1 cellular context compared by ENCODE assay signal in the genomic region with DNA sequence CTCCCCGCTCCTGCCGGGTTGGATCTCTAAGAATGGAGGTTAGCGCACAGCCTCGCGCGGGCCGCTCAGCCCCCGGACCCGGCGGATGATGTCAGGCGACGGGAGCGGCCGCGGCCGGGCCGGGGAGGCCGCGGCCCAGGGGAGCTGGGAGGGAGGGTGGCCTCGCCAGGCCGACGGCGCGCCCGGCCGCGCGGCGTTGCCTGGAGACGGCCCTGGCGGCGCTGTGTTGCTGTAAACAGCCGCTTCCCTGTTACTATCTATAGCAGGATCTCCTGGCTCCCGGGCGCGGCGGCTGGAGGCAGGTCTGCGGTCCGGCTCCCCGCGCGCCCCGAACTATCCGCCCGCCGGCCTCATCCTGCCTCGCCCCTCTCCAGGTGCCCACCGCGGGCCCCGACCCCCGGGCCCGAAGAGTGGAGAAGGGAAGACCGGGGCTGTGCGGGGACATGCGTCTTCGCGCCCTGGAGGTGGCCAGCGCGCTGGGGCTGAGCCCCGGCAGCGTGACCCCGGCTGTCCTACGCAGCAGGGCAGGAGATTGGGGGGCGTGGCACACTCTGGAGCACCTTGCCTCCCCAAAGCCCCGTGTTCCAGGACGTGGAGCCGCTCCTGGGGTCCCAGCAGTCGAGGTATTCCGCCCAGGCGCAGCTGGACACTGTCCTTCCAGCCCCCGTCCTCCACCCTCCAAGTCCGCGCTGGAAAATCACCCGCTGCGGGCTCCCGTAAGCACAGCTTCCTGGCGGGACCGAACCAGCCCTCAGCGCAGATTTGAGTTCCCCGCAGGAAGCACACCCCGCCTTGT.
TF ChIP-seq lines count a peak whose summit lies in the region.

No MANE protein-coding gene starts in this region.

TF ChIP-seq in HepG2, 621 proteins besides CTCF, POLR2A, EP300 and RAD21 (continued from another document):
- TF ChIP-seq, protein P1, sequence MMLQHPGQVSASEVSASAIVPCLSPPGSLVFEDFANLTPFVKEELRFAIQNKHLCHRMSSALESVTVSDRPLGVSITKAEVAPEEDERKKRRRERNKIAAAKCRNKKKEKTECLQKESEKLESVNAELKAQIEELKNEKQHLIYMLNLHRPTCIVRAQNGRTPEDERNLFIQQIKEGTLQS (CRISPR knock-in tag; IDR thresholded peaks at IDR 0.05) = no peak
- TF ChIP-seq KMT2B (CRISPR knock-in tag; IDR thresholded peaks at IDR 0.05) = no peak
- no peak; the same call in 1 of the 2 replicates for TF ChIP-seq BRCA1 (CRISPR knock-in tag; IDR thresholded peaks at IDR 0.05)
- peak; percentile 89 for TF ChIP-seq NRL (CRISPR knock-in tag; IDR thresholded peaks at IDR 0.05; ENCODE audit: borderline replicate concordance)
- no peak for TF ChIP-seq MATR3 (CRISPR knock-in tag; IDR thresholded peaks at IDR 0.05)
- TF ChIP-seq ZNF572 (CRISPR knock-in tag; IDR thresholded peaks at IDR 0.05) = 0 out of 2 replicates have a peak, but pooled peaks have one; percentile 21
- no peak for TF ChIP-seq ZNF841 (CRISPR knock-in tag; IDR thresholded peaks at IDR 0.05; ENCODE audit: borderline replicate concordance)
- no peak for TF ChIP-seq NR2F1 (CRISPR knock-in tag; IDR thresholded peaks at IDR 0.05)
- TF ChIP-seq ZBTB7A (CRISPR knock-in tag; IDR thresholded peaks at IDR 0.05) = no peak
- no peak for TF ChIP-seq FOXP1 (IDR thresholded peaks at IDR 0.05)
- TF ChIP-seq FOXP1 (CRISPR knock-in tag; IDR thresholded peaks at IDR 0.05) = peak; percentile 36; the same call in 1 of the 2 replicates
- TF ChIP-seq ATAD3A (CRISPR knock-in tag; IDR thresholded peaks at IDR 0.05) = no peak
- no peak for TF ChIP-seq ZNF260 (CRISPR knock-in tag; IDR thresholded peaks at IDR 0.05; ENCODE audit: borderline replicate concordance, low read depth)
- TF ChIP-seq NFE2 (CRISPR knock-in tag; IDR thresholded peaks at IDR 0.05) = no peak
- no peak for TF ChIP-seq ZC3H4 (CRISPR knock-in tag; IDR thresholded peaks at IDR 0.05; ENCODE audit: borderline replicate concordance)
- no peak for TF ChIP-seq ZNF615 (CRISPR knock-in tag; IDR thresholded peaks at IDR 0.05; ENCODE audit: borderline replicate concordance)
- no peak for TF ChIP-seq MLX (CRISPR knock-in tag; IDR thresholded peaks at IDR 0.05)
- no peak for TF ChIP-seq KAT7 (CRISPR knock-in tag; IDR thresholded peaks at IDR 0.05; ENCODE audit: borderline replicate concordance)
- no peak for TF ChIP-seq GTF3A (CRISPR knock-in tag; conservative IDR thresholded peaks at IDR 0.05)
- TF ChIP-seq HNRNPH1 (optimal IDR thresholded peaks at IDR 0.05; ENCODE audit: low read depth, low read length) = no peak
- TF ChIP-seq ZNF34 (CRISPR knock-in tag; IDR thresholded peaks at IDR 0.05; ENCODE audit: borderline replicate concordance) = no peak
- no peak for TF ChIP-seq ZNF510 (CRISPR knock-in tag; IDR thresholded peaks at IDR 0.05; ENCODE audit: low read depth)
- no peak for TF ChIP-seq KIAA2018 (CRISPR knock-in tag; IDR thresholded peaks at IDR 0.05; ENCODE audit: borderline replicate concordance)
- TF ChIP-seq, protein P2, sequence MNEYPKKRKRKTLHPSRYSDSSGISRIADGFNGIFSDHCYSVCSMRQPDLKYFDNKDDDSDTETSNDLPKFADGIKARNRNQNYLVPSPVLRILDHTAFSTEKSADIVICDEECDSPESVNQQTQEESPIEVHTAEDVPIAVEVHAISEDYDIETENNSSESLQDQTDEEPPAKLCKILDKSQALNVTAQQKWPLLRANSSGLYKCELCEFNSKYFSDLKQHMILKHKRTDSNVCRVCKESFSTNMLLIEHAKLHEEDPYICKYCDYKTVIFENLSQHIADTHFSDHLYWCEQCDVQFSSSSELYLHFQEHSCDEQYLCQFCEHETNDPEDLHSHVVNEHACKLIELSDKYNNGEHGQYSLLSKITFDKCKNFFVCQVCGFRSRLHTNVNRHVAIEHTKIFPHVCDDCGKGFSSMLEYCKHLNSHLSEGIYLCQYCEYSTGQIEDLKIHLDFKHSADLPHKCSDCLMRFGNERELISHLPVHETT (CRISPR knock-in tag; conservative IDR thresholded peaks at IDR 0.05) = no peak
- TF ChIP-seq NCOA5 (CRISPR knock-in tag; IDR thresholded peaks at IDR 0.05) = no peak
- no peak for TF ChIP-seq SOX6 (IDR thresholded peaks at IDR 0.05)
- TF ChIP-seq SOX6 (CRISPR knock-in tag; IDR thresholded peaks at IDR 0.05) = no peak; the same call in 1 of the 2 replicates
- no peak for TF ChIP-seq ZNF253 (CRISPR knock-in tag; IDR thresholded peaks at IDR 0.05; ENCODE audit: borderline replicate concordance)
- no peak for TF ChIP-seq DPF2 (CRISPR knock-in tag; IDR thresholded peaks at IDR 0.05; ENCODE audit: borderline replicate concordance, low read depth)
- TF ChIP-seq CBFB (CRISPR knock-in tag; IDR thresholded peaks at IDR 0.05) = no peak
- 0 out of 2 replicates have a peak, but pooled peaks have one; percentile 23 for TF ChIP-seq REPIN1 (CRISPR knock-in tag; IDR thresholded peaks at IDR 0.05; ENCODE audit: borderline replicate concordance, low read depth)
- TF ChIP-seq SRSF9 (IDR thresholded peaks at IDR 0.05; ENCODE audit: borderline replicate concordance, insufficient read depth, low read depth, low read length, poor library complexity, severe bottlenecking) = no peak
- no peak for TF ChIP-seq BRD4 (CRISPR knock-in tag; IDR thresholded peaks at IDR 0.05)
- TF ChIP-seq, protein P3, sequence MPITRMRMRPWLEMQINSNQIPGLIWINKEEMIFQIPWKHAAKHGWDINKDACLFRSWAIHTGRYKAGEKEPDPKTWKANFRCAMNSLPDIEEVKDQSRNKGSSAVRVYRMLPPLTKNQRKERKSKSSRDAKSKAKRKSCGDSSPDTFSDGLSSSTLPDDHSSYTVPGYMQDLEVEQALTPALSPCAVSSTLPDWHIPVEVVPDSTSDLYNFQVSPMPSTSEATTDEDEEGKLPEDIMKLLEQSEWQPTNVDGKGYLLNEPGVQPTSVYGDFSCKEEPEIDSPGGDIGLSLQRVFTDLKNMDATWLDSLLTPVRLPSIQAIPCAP (CRISPR knock-in tag; IDR thresholded peaks at IDR 0.05; ENCODE audit: low read depth) = no peak
- TF ChIP-seq ARHGAP35 (CRISPR knock-in tag; IDR thresholded peaks at IDR 0.05; ENCODE audit: borderline replicate concordance) = no peak
- TF ChIP-seq TSC22D2 (CRISPR knock-in tag; IDR thresholded peaks at IDR 0.05; ENCODE audit: borderline replicate concordance) = no peak
- TF ChIP-seq ZNF619 (CRISPR knock-in tag; IDR thresholded peaks at IDR 0.05) = no peak
- no peak for TF ChIP-seq NR2F6 (IDR thresholded peaks at IDR 0.05)
- no peak for TF ChIP-seq NR2F6 (CRISPR knock-in tag; IDR thresholded peaks at IDR 0.05)
- TF ChIP-seq ZNF180 (CRISPR knock-in tag; IDR thresholded peaks at IDR 0.05; ENCODE audit: borderline replicate concordance, low read depth) = no peak
- peak; percentile 74; the same call in 1 of the 2 replicates for TF ChIP-seq SPEN (CRISPR knock-in tag; IDR thresholded peaks at IDR 0.05; ENCODE audit: low read depth)
- peak; percentile 48 for TF ChIP-seq SAFB2 (CRISPR knock-in tag; IDR thresholded peaks at IDR 0.05; ENCODE audit: borderline replicate concordance, low read depth)
- TF ChIP-seq ZNF720 (CRISPR knock-in tag; IDR thresholded peaks at IDR 0.05) = no peak
- no peak for TF ChIP-seq ZSCAN20 (CRISPR knock-in tag; IDR thresholded peaks at IDR 0.05; ENCODE audit: borderline replicate concordance)
- no peak for TF ChIP-seq AGO2 (optimal IDR thresholded peaks at IDR 0.05; ENCODE audit: low read depth, low read length)
- no peak for TF ChIP-seq IRF2 (CRISPR knock-in tag; IDR thresholded peaks at IDR 0.05)
- TF ChIP-seq HINFP (CRISPR knock-in tag; IDR thresholded peaks at IDR 0.05; ENCODE audit: low read depth) = 0 out of 2 replicates have a peak, but pooled peaks have one; percentile 62
TF ChIP-seq in HepG2: peak in this region for 164.
